20 cellular contexts compared by ENCODE assay signal in genomic region chrY:13300795-13301194, GRCh38.
"Had no signal": no experiment of that assay in that cellular context is flagged by ENCODE, and none has a peak within 500 bp of the region (broad histone marks: within the 10 kb centered on the region; RNA-seq: fewer than 3 reads in every experiment).

No MANE protein-coding gene starts in this region.

- ATAC-seq: effector memory CD8-positive, alpha-beta T cell; esophagus mucosa; foreskin keratinocyte; gastrocnemius medialis; gastroesophageal sphincter; heart left ventricle; heart right ventricle had no signal

- DNase-seq: colonic mucosa; cortex of kidney; dermis blood vessel endothelial cell; dorsolateral prefrontal cortex; effector CD4-positive, alpha-beta T cell; effector memory CD4-positive, alpha-beta T cell; effector memory CD8-positive, alpha-beta T cell; endodermal cell; erythroblast; esophagus squamous epithelium; foreskin fibroblast; foreskin keratinocyte; foreskin melanocyte; gastrocnemius medialis; glutamatergic neuron; head of caudate nucleus; heart left ventricle; heart right ventricle had no signal
